1 cellular context compared by ENCODE assay signal in genomic region chr5:154567155-154567554, GRCh38.
TF ChIP-seq lines count a peak whose summit lies in the region.

No MANE protein-coding gene starts in this region.

TF ChIP-seq in GM23338, 12 proteins besides CTCF, POLR2A, EP300 and RAD21 (continued from another document):
- TF ChIP-seq STAT1 (IDR thresholded peaks at IDR 0.05; ENCODE audit: unreplicated experiment) = no peak
- TF ChIP-seq ZNF331 (CRISPR knock-in tag; IDR thresholded peaks at IDR 0.05; ENCODE audit: low read depth) = no peak
- no peak for TF ChIP-seq POLR2AphosphoS5 (IDR thresholded peaks at IDR 0.05; ENCODE audit: low read depth)
- TF ChIP-seq EZH2 (IDR thresholded peaks at IDR 0.05; ENCODE audit: low read depth, unreplicated experiment) = no peak
- TF ChIP-seq ETS1 (IDR thresholded peaks at IDR 0.05) = no peak
- TF ChIP-seq JUNB (IDR thresholded peaks at IDR 0.05; ENCODE audit: unreplicated experiment) = no peak
- no peak for TF ChIP-seq EZH2phosphoT487 (IDR thresholded peaks at IDR 0.05; ENCODE audit: unreplicated experiment)
- no peak for TF ChIP-seq REST (IDR thresholded peaks at IDR 0.05; ENCODE audit: unreplicated experiment)
